Comparison of ENCODE assay signal across 29 cellular contexts in genomic region chr7:154472332-154472731, GRCh38.
"Had no signal": no experiment of that assay in that cellular context is flagged by ENCODE, and none has a peak within 500 bp of the region (broad histone marks: within the 10 kb centered on the region; RNA-seq: fewer than 3 reads in every experiment).

No MANE protein-coding gene starts in this region.

- H3K27ac Mint-ChIP-seq: immature natural killer cell; memory B cell; naive thymus-derived CD8-positive, alpha-beta T cell; nephron; neural progenitor cell; progenitor cell of endocrine pancreas; stimulated activated memory B cell treated with anti-CD40 and anti-IgM and Interleukin-4, amounts not matched to agents 10 μg/mL and 1 μg/mL and 100 μg/mL, for 72 hours; stimulated activated naive CD8-positive, alpha-beta T cell treated with anti-CD3 and anti-CD28 coated beads, Interleukin-15, amount 100 ng/mL, for 72 hours had no signal

- ATAC-seq: heart left ventricle; left colon; left lung; naive thymus-derived CD8-positive, alpha-beta T cell; right lobe of liver; stimulated activated memory B cell treated with anti-CD40 and anti-IgM and Interleukin-4, amounts not matched to agents 10 μg/mL and 1 μg/mL and 100 μg/mL, for 72 hours; stimulated activated naive CD8-positive, alpha-beta T cell treated with anti-CD3 and anti-CD28 coated beads, Interleukin-15, amount 100 ng/mL, for 72 hours; upper lobe of right lung had no signal

- H3K36me3 ChIP-seq: heart left ventricle, left lung, neural progenitor cell, neutrophil, right atrium auricular region, right lobe of liver, suprapubic skin, thoracic aorta, tibial artery, upper lobe of right lung had no signal

- DNase-seq: heart left ventricle; immature natural killer cell; kidney; left colon; left lung; naive thymus-derived CD8-positive, alpha-beta T cell; occipital lobe; right lobe of liver; stimulated activated CD4-positive, alpha-beta T cell treated with anti-CD3 and anti-CD28 coated beads, Interleukin-1b, Interleukin-23, amount 100 ng/mL, for 48 hours; stimulated activated CD4-positive, alpha-beta T cell treated with anti-CD3 and anti-CD28 coated beads, Interleukin-2, amount 100 ng/mL, for 48 hours; stimulated activated CD4-positive, alpha-beta T cell treated with anti-CD3 and anti-CD28 coated beads, Interleukin-4, amount 100 ng/mL, for 4 hours; stimulated activated CD8-positive, alpha-beta memory T cell treated with anti-CD3 and anti-CD28 coated beads, Interleukin-4, amount 100 ng/mL, for 48 hours; stimulated activated naive CD4-positive, alpha-beta T cell treated with Interleukin-2 at 50 U/mL for 16 hours; stimulated activated naive CD8-positive, alpha-beta T cell treated with anti-CD3 and anti-CD28 coated beads, Interleukin-15, amount 100 ng/mL, for 72 hours; tibial artery; trophoblast cell; upper lobe of right lung had no signal

- H3K27me3 Mint-ChIP-seq: memory B cell; naive thymus-derived CD8-positive, alpha-beta T cell; progenitor cell of endocrine pancreas; stimulated activated memory B cell treated with anti-CD40 and anti-IgM and Interleukin-4, amounts not matched to agents 10 μg/mL and 1 μg/mL and 100 μg/mL, for 72 hours; stimulated activated naive CD8-positive, alpha-beta T cell treated with anti-CD3 and anti-CD28 coated beads, Interleukin-15, amount 100 ng/mL, for 72 hours had no signal

- H3K79me2 ChIP-seq: parathyroid adenoma had no signal

- H3K36me3 Mint-ChIP-seq: immature natural killer cell; memory B cell; neural progenitor cell; stimulated activated memory B cell treated with anti-CD40 and anti-IgM and Interleukin-4, amounts not matched to agents 10 μg/mL and 1 μg/mL and 100 μg/mL, for 72 hours had no signal

- H3K9me3 ChIP-seq: heart left ventricle, left lung, neutrophil, right atrium auricular region, right lobe of liver, suprapubic skin, thoracic aorta, tibial artery, upper lobe of right lung had no signal

- H3K4me1 Mint-ChIP-seq: immature natural killer cell; memory B cell; naive thymus-derived CD8-positive, alpha-beta T cell; nephron; stimulated activated memory B cell treated with anti-CD40 and anti-IgM and Interleukin-4, amounts not matched to agents 10 μg/mL and 1 μg/mL and 100 μg/mL, for 72 hours; stimulated activated naive CD8-positive, alpha-beta T cell treated with anti-CD3 and anti-CD28 coated beads, Interleukin-15, amount 100 ng/mL, for 72 hours had no signal

- H3K27me3 ChIP-seq: heart left ventricle, left lung, neural progenitor cell, neutrophil, right atrium auricular region, right lobe of liver, suprapubic skin, tibial artery, upper lobe of right lung had no signal

- H3K4me1 ChIP-seq: heart left ventricle, left lung, parathyroid adenoma, right atrium auricular region, right lobe of liver, suprapubic skin, tibial artery, upper lobe of right lung had no signal

- H3K9me3 Mint-ChIP-seq: nephron; stimulated activated naive CD8-positive, alpha-beta T cell treated with anti-CD3 and anti-CD28 coated beads, Interleukin-15, amount 100 ng/mL, for 72 hours had no signal

- H3K4me2 ChIP-seq: neural progenitor cell, smooth muscle cell had no signal

- H3K27ac ChIP-seq: heart left ventricle, left lung, neural progenitor cell, neutrophil, parathyroid adenoma, right atrium auricular region, right lobe of liver, suprapubic skin, thoracic aorta, tibial artery, upper lobe of right lung had no signal

- H3K4me3 Mint-ChIP-seq: immature natural killer cell; memory B cell; naive thymus-derived CD8-positive, alpha-beta T cell; nephron; neural progenitor cell; stimulated activated memory B cell treated with anti-CD40 and anti-IgM and Interleukin-4, amounts not matched to agents 10 μg/mL and 1 μg/mL and 100 μg/mL, for 72 hours; stimulated activated naive CD8-positive, alpha-beta T cell treated with anti-CD3 and anti-CD28 coated beads, Interleukin-15, amount 100 ng/mL, for 72 hours had no signal

- H3K9ac ChIP-seq: neural progenitor cell, parathyroid adenoma had no signal

- H3K4me3 ChIP-seq: heart left ventricle, left lung, lung, neural progenitor cell, right atrium auricular region, right lobe of liver, smooth muscle cell, suprapubic skin, thoracic aorta, tibial artery, upper lobe of right lung had no signal

- H2AFZ ChIP-seq: neural progenitor cell, parathyroid adenoma had no signal
